19 cellular contexts compared by ENCODE assay signal in genomic region chr5:35773936-35774335, GRCh38.
A peak's percentile ranks its signal among the peaks of the same experiment; 100 is the strongest.
DNase-seq lines count a peak whose midpoint lies in the region; ATAC-seq, FAIRE-seq and TF ChIP-seq lines count a peak whose summit lies in the region.
"Had no signal": no experiment of that assay in that cellular context is flagged by ENCODE, and none has a peak within 500 bp of the region (broad histone marks: within the 10 kb centered on the region; RNA-seq: fewer than 3 reads in every experiment).

No MANE protein-coding gene starts in this region.

- intact Hi-C loops in OCI-LY7 (cut with micrococcal nuclease; ENCODE audit: unreplicated experiment) (loop anchor here (10.0 kb wide), 1 partner anchor 689 kb away; no protein-coding TSS in a partner anchor), testis (cut with DNase I; ENCODE audit: low total_unique reads) (no loop called here)

- peak overlapping the region; percentile 64 to 83 for H3K27ac Mint-ChIP-seq in stimulated activated naive CD8-positive, alpha-beta T cell treated with anti-CD3 and anti-CD28 coated beads, Interleukin-15, amount 100 ng/mL, for 72 hours
- H3K27ac Mint-ChIP-seq: B cell; stimulated activated naive B cell treated with anti-CD40 and anti-IgM and Interleukin-4, amounts not matched to agents 10 μg/mL and 1 μg/mL and 100 μg/mL, for 72 hours had no signal

- TF ChIP-seq CTCF in OCI-LY7 (conservative IDR thresholded peaks at IDR 0.05; ENCODE audit: low read length), result no peak
- TF ChIP-seq CTCF in bronchial epithelial cell (IDR thresholded peaks at IDR 0.05; ENCODE audit: insufficient read depth, low read length, severe bottlenecking), result no peak
- no peak for TF ChIP-seq CTCF in testis (IDR thresholded peaks at IDR 0.05)

- H3K9me3 ChIP-seq in OCI-LY7 (ENCODE audit: low read length), result no peaks in the 10 kb centered on the region
- no peaks in the 10 kb centered on the region for H3K9me3 ChIP-seq in testis

- H3K4me1 ChIP-seq in OCI-LY7 (ENCODE audit: insufficient read depth, low read length, poor library complexity, severe bottlenecking) (peaks cover 13% of the 10 kb centered on the region), testis (no peaks in the 10 kb centered on the region)

- WGBS in testis, 2 donors, result 90 to 91% methylated on average over 5 of the region's 5 CpGs

- CTCF ChIA-PET in OCI-LY7 (lab: Charles Lee; ENCODE audit: unreplicated experiment), result no interaction called here

- FAIRE-seq in bronchial epithelial cell (lab: Jason Lieb, UNC) (no peak), GM19239 (lab: Jason Lieb, UNC) (no peak)
- FAIRE-seq: H54, urothelium cell line had no signal

- H4K20me1 ChIP-seq in OCI-LY7 (ENCODE audit: insufficient read depth, low read length), result no peaks in the 10 kb centered on the region

- no peaks in the 10 kb centered on the region for H3K36me3 ChIP-seq in OCI-LY7 (ENCODE audit: insufficient read depth, low read length)
- no peaks in the 10 kb centered on the region for H3K36me3 ChIP-seq in bronchial epithelial cell (ENCODE audit: control insufficient read depth, insufficient read depth, low read length)
- H3K36me3 ChIP-seq in testis (ENCODE audit: low read depth, missing control alignments), result no peaks in the 10 kb centered on the region

- TF ChIP-seq POLR2A in testis (IDR thresholded peaks at IDR 0.05), result no peak

- H2AFZ ChIP-seq in OCI-LY7 (ENCODE audit: low read length), result peak overlapping the region; percentile 48; the same call in 1 of the 2 replicates

- no peaks in the 10 kb centered on the region for H3K79me2 ChIP-seq in OCI-LY7 (ENCODE audit: insufficient read depth, low read depth, low read length)

- no peak overlapping the region for H3K4me2 ChIP-seq in OCI-LY7 (ENCODE audit: low read length)

- POLR2A ChIA-PET in OCI-LY7 (lab: Charles Lee), result interaction anchor here (0.9 kb wide), 1 partner anchor 9 kb away, joined by 3 read pairs; no protein-coding TSS in a partner anchor

- H3K4me1 Mint-ChIP-seq in stimulated activated naive CD8-positive, alpha-beta T cell treated with anti-CD3 and anti-CD28 coated beads, Interleukin-15, amount 100 ng/mL, for 72 hours, result peaks cover 73% of the 10 kb centered on the region
- H3K4me1 Mint-ChIP-seq: B cell had no signal

- no peaks in the 10 kb centered on the region for H3K27me3 Mint-ChIP-seq in stimulated activated naive CD8-positive, alpha-beta T cell treated with anti-CD3 and anti-CD28 coated beads, Interleukin-15, amount 100 ng/mL, for 72 hours
- H3K27me3 Mint-ChIP-seq: B cell; stimulated activated naive B cell treated with anti-CD40 and anti-IgM and Interleukin-4, amounts not matched to agents 10 μg/mL and 1 μg/mL and 100 μg/mL, for 72 hours had no signal

- peak; percentile 54 for DNase-seq in stimulated activated CD4-positive, alpha-beta T cell treated with anti-CD3 and anti-CD28 coated beads, Interleukin-1b, Interleukin-23, amount 100 ng/mL, for 48 hours
- no peak for DNase-seq in stimulated activated CD4-positive, alpha-beta T cell treated with anti-CD3 and anti-CD28 coated beads, Interleukin-4, amount 100 ng/mL, for 4 hours
- DNase-seq in OCI-LY7 (ENCODE audit: low spot score) (no peak), bronchial epithelial cell (ENCODE audit: low read depth) (peak; percentile 66), GM19239 (ENCODE audit: insufficient read length, low spot score) (no peak), testis (no peak)
- DNase-seq in stimulated activated naive CD8-positive, alpha-beta T cell treated with anti-CD3 and anti-CD28 coated beads, Interleukin-15, amount 100 ng/mL, for 72 hours, result peak; percentile 30 to 64
- DNase-seq: activated CD4-positive, alpha-beta T cell treated with anti-CD3 and anti-CD28 coated beads, Interleukin-2, amount 50 U/mL, for 48 hours; DND-41; hypothalamus; left cardiac atrium; NCI-H1092 treated with DMSO at 0.1 percent for 48 hours; occipital lobe; stimulated activated naive B cell treated with anti-CD40 and anti-IgM and Interleukin-4, amounts not matched to agents 10 μg/mL and 1 μg/mL and 100 μg/mL, for 72 hours had no signal

- H3K9me3 Mint-ChIP-seq in stimulated activated naive CD8-positive, alpha-beta T cell treated with anti-CD3 and anti-CD28 coated beads, Interleukin-15, amount 100 ng/mL, for 72 hours, result peaks cover 0 to 7% of the 10 kb centered on the region in 2 donors
- H3K9me3 Mint-ChIP-seq: stimulated activated naive B cell treated with anti-CD40 and anti-IgM and Interleukin-4, amounts not matched to agents 10 μg/mL and 1 μg/mL and 100 μg/mL, for 72 hours had no signal

- H3K27me3 ChIP-seq in bronchial epithelial cell (ENCODE audit: control insufficient read depth, insufficient read depth, low read length), result no peaks in the 10 kb centered on the region
- no peaks in the 10 kb centered on the region for H3K27me3 ChIP-seq in testis

- BruUV-seq in OCI-LY7 (replicated peaks; lab: Mats Ljungman, UMichigan), result no TSS peak

- peak; percentile 97 for ATAC-seq in stimulated activated naive CD8-positive, alpha-beta T cell treated with anti-CD3 and anti-CD28 coated beads, Interleukin-15, amount 100 ng/mL, for 72 hours
- no peak for ATAC-seq in HG02763 (IDR thresholded peaks at IDR 0.05; ENCODE audit: unreplicated experiment)
- ATAC-seq: Right ventricle myocardium inferior; stimulated activated naive B cell treated with anti-CD40 and anti-IgM and Interleukin-4, amounts not matched to agents 10 μg/mL and 1 μg/mL and 100 μg/mL, for 72 hours had no signal

- H3K4me3 ChIP-seq in OCI-LY7 (ENCODE audit: low read depth, low read length, poor library complexity, severe bottlenecking) (no peak overlapping the region), bronchial epithelial cell (ENCODE audit: low read depth, low read length) (no peak overlapping the region), testis (no peak overlapping the region)

- H3K27ac ChIP-seq in OCI-LY7 (ENCODE audit: low read depth, low read length, poor library complexity, severe bottlenecking) (no peak overlapping the region), testis (no peak overlapping the region)

- no peaks in the 10 kb centered on the region for H3K9me2 ChIP-seq in OCI-LY7 (ENCODE audit: insufficient read depth, low read length)

- H3K4me3 Mint-ChIP-seq in stimulated activated naive CD8-positive, alpha-beta T cell treated with anti-CD3 and anti-CD28 coated beads, Interleukin-15, amount 100 ng/mL, for 72 hours, result peak overlapping the region; percentile 39 to 57
- H3K4me3 Mint-ChIP-seq: B cell; stimulated activated naive B cell treated with anti-CD40 and anti-IgM and Interleukin-4, amounts not matched to agents 10 μg/mL and 1 μg/mL and 100 μg/mL, for 72 hours had no signal

Comparison
In these comparisons a context has a peak if more than half of its experiments do, and no peak if none do; other contexts are left out.
1. DNase-seq: peak in stimulated activated CD4-positive, alpha-beta T cell treated with anti-CD3 and anti-CD28 coated beads, Interleukin-1b, Interleukin-23, amount 100 ng/mL, for 48 hours (single experiment), bronchial epithelial cell (single experiment) and stimulated activated naive CD8-positive, alpha-beta T cell treated with anti-CD3 and anti-CD28 coated beads, Interleukin-15, amount 100 ng/mL, for 72 hours (2 of 2); none in stimulated activated CD4-positive, alpha-beta T cell treated with anti-CD3 and anti-CD28 coated beads, Interleukin-4, amount 100 ng/mL, for 4 hours (0 of 2), OCI-LY7 (single experiment), GM19239 (single experiment) and testis (single experiment).